ENCODE assay signal across 9 cellular contexts in the genomic region with DNA sequence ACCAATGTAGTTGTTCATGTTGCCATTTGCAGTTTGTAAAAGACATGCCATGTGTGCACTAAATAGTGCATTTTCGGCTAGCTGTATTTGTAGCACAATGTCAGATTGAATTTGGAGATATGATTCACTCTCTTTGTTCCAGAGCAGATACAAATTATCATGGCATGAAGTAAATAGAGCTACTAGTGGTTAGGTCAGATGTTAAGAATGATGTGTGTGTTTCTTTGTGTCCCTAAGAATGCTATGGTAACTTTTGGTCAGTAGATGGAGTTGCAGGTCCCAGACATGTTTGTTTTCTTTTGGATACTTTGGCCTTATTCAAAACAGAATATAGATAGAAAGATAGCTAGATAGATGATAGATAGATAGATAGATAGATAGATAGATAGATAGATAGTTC.
DNase-seq lines count a peak whose midpoint lies in the region; ATAC-seq, FAIRE-seq and TF ChIP-seq lines count a peak whose summit lies in the region.
"Had no signal": no experiment of that assay in that cellular context is flagged by ENCODE, and none has a peak within 500 bp of the region (broad histone marks: within the 10 kb centered on the region; RNA-seq: fewer than 3 reads in every experiment).

No MANE protein-coding gene starts in this region.

- H3K36me3 ChIP-seq in MG63 = no peaks in the 10 kb centered on the region

- ATAC-seq in GM21825 (IDR thresholded peaks at IDR 0.05; ENCODE audit: unreplicated experiment) = no peak
- ATAC-seq: Right ventricle myocardium inferior had no signal

- no peaks in the 10 kb centered on the region for H3K9me3 ChIP-seq in MG63

- no peak overlapping the region for H3K4me3 ChIP-seq in MG63

- peak; percentile 55 for TF ChIP-seq CTCF in AG09319 (IDR thresholded peaks at IDR 0.05; ENCODE audit: low read depth, low read length)

- no peaks in the 10 kb centered on the region for H3K27me3 ChIP-seq in MG63

- DNase-seq in AG09319 (ENCODE audit: extremely low read depth, low read depth) (peak; percentile 48), H54 (ENCODE audit: insufficient read length, low spot score) (peak; percentile 17), RPMI7951 (ENCODE audit: low read depth) (peak; percentile 3), globus pallidus (ENCODE audit: low spot score) (peak; percentile 57), MG63 (no peak)
- DNase-seq in activated T-cell treated with anti-CD3 and anti-CD28 coated beads, Interleukin-2, amount 50 U/mL, for 1 hour = no peak
- no peak for DNase-seq in activated CD8-positive, alpha-beta memory T cell treated with anti-CD3 and anti-CD28 coated beads, Interleukin-2, amount 50 U/mL, for 48 hours

- TF ChIP-seq POLR2A in H54 (IDR thresholded peaks at IDR 0.05; ENCODE audit: low read depth, low read length) = no peak

- FAIRE-seq in H54 (lab: Jason Lieb, UNC) = peak; percentile 96

Comparison
In these comparisons a context has a peak if more than half of its experiments do, and no peak if none do; other contexts are left out.
1. DNase-seq: peak in AG09319 (single experiment), H54 (single experiment), RPMI7951 (single experiment) and globus pallidus (single experiment); none in activated T-cell treated with anti-CD3 and anti-CD28 coated beads, Interleukin-2, amount 50 U/mL, for 1 hour (single experiment), MG63 (single experiment) and activated CD8-positive, alpha-beta memory T cell treated with anti-CD3 and anti-CD28 coated beads, Interleukin-2, amount 50 U/mL, for 48 hours (single experiment).